In genomic region chr1:19488136-19488535, GRCh38 we compare ENCODE assay signal across 1 cellular context.
TF ChIP-seq lines count a peak whose summit lies in the region.

No MANE protein-coding gene starts in this region.

TF ChIP-seq in GM23338, 12 proteins besides CTCF, POLR2A, EP300 and RAD21:
- TF ChIP-seq, protein P1, sequence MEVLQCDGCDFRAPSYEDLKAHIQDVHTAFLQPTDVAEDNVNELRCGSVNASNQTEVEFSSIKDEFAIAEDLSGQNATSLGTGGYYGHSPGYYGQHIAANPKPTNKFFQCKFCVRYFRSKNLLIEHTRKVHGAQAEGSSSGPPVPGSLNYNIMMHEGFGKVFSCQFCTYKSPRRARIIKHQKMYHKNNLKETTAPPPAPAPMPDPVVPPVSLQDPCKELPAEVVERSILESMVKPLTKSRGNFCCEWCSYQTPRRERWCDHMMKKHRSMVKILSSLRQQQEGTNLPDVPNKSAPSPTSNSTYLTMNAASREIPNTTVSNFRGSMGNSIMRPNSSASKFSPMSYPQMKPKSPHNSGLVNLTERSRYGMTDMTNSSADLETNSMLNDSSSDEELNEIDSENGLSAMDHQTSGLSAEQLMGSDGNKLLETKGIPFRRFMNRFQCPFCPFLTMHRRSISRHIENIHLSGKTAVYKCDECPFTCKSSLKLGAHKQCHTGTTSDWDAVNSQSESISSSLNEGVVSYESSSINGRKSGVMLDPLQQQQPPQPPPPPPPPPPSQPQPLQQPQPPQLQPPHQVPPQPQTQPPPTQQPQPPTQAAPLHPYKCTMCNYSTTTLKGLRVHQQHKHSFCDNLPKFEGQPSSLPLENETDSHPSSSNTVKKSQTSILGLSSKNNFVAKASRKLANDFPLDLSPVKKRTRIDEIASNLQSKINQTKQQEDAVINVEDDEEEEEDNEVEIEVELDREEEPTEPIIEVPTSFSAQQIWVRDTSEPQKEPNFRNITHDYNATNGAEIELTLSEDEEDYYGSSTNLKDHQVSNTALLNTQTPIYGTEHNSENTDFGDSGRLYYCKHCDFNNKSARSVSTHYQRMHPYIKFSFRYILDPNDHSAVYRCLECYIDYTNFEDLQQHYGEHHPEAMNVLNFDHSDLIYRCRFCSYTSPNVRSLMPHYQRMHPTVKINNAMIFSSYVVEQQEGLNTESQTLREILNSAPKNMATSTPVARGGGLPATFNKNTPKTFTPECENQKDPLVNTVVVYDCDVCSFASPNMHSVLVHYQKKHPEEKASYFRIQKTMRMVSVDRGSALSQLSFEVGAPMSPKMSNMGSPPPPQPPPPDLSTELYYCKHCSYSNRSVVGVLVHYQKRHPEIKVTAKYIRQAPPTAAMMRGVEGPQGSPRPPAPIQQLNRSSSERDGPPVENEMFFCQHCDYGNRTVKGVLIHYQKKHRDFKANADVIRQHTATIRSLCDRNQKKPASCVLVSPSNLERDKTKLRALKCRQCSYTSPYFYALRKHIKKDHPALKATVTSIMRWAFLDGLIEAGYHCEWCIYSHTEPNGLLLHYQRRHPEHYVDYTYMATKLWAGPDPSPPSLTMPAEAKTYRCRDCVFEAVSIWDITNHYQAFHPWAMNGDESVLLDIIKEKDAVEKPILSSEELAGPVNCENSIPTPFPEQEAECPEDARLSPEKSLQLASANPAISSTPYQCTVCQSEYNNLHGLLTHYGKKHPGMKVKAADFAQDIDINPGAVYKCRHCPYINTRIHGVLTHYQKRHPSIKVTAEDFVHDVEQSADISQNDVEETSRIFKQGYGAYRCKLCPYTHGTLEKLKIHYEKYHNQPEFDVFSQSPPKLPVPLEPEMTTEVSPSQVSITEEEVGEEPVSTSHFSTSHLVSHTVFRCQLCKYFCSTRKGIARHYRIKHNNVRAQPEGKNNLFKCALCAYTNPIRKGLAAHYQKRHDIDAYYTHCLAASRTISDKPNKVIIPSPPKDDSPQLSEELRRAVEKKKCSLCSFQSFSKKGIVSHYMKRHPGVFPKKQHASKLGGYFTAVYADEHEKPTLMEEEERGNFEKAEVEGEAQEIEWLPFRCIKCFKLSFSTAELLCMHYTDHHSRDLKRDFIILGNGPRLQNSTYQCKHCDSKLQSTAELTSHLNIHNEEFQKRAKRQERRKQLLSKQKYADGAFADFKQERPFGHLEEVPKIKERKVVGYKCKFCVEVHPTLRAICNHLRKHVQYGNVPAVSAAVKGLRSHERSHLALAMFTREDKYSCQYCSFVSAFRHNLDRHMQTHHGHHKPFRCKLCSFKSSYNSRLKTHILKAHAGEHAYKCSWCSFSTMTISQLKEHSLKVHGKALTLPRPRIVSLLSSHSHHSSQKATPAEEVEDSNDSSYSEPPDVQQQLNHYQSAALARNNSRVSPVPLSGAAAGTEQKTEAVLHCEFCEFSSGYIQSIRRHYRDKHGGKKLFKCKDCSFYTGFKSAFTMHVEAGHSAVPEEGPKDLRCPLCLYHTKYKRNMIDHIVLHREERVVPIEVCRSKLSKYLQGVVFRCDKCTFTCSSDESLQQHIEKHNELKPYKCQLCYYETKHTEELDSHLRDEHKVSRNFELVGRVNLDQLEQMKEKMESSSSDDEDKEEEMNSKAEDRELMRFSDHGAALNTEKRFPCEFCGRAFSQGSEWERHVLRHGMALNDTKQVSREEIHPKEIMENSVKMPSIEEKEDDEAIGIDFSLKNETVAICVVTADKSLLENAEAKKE (CRISPR knock-in tag; IDR thresholded peaks at IDR 0.05), result no peak
- no peak for TF ChIP-seq POLR2AphosphoS5 (IDR thresholded peaks at IDR 0.05; ENCODE audit: low read depth)
- TF ChIP-seq, protein P2, sequence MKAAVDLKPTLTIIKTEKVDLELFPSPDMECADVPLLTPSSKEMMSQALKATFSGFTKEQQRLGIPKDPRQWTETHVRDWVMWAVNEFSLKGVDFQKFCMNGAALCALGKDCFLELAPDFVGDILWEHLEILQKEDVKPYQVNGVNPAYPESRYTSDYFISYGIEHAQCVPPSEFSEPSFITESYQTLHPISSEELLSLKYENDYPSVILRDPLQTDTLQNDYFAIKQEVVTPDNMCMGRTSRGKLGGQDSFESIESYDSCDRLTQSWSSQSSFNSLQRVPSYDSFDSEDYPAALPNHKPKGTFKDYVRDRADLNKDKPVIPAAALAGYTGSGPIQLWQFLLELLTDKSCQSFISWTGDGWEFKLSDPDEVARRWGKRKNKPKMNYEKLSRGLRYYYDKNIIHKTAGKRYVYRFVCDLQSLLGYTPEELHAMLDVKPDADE (IDR thresholded peaks at IDR 0.05), result no peak
- TF ChIP-seq JUNB (IDR thresholded peaks at IDR 0.05; ENCODE audit: unreplicated experiment), result no peak
- no peak for TF ChIP-seq CREB1 (CRISPR knock-in tag; IDR thresholded peaks at IDR 0.05; ENCODE audit: low read depth)
- TF ChIP-seq ZNF331 (CRISPR knock-in tag; IDR thresholded peaks at IDR 0.05; ENCODE audit: low read depth), result no peak
- no peak for TF ChIP-seq ZNF114 (CRISPR knock-in tag; IDR thresholded peaks at IDR 0.05)
- no peak for TF ChIP-seq EZH2phosphoT487 (IDR thresholded peaks at IDR 0.05; ENCODE audit: unreplicated experiment)
- no peak for TF ChIP-seq NANOG (IDR thresholded peaks at IDR 0.05; ENCODE audit: borderline replicate concordance)
- no peak for TF ChIP-seq REST (IDR thresholded peaks at IDR 0.05; ENCODE audit: unreplicated experiment)
- no peak for TF ChIP-seq STAT1 (IDR thresholded peaks at IDR 0.05; ENCODE audit: unreplicated experiment)
- no peak for TF ChIP-seq EZH2 (IDR thresholded peaks at IDR 0.05; ENCODE audit: low read depth, unreplicated experiment)
TF ChIP-seq in GM23338: peak in this region for 0.
